ENCODE assay signal across 8 cellular contexts in the genomic region with DNA sequence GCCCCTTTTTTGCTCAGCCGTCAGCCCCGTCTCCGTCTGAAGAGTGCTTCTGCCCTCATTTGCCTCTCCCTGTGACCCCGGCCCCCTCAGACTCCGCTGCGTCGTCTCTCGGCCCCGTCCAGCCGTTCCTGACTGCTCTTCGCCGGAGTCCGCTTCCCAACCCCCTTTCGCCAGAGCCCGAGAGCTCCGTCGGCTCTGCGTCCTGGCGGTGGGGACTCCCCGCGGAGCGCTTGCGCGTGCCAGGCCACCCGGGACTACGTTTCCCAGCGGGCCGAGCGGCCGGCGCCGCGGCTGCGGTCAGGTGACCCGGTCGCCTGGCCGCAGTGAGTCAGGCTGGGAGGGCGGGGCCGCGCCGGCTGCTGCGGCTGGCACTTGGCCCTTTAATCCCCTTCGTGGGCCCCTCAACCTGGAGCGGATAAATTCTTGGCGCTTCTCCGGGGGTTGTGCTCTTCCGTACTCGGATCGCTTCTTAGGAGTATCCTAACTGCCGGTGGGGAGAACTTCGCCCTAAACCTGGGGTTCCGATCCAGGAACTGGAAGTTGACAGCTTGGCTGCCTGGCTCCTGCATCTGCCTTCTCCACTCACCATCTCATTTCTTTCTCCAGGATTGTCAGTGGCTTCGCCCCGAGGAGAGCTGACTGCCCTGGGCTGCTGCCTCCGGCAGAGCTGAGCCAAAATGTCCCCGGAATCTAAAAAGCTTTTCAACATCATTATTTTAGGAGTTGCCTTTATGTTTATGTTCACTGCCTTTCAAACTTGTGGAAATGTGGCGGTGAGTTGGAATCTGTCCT. TPM values are rescaled to one million over a fixed set of nuclear protein-coding genes. Genes with fewer than 3 reads are reported as not detected.
DNase-seq lines count a peak whose midpoint lies in the region; ATAC-seq and TF ChIP-seq lines count a peak whose summit lies in the region.

Gene MFSD11 (plus strand): TSS at position 444 of the 792 bp plus-strand sequence. CDS start 234 bp downstream, at position 678.

- no peaks in the 10 kb centered on the region for H3K9me3 Mint-ChIP-seq in Calu3 (ENCODE audit: low read depth, unreplicated experiment)

- H4K20me1 ChIP-seq in OCI-LY1 (ENCODE audit: insufficient read depth, low read length): no peaks in the 10 kb centered on the region

- H3K36me3 ChIP-seq in OCI-LY1 (ENCODE audit: insufficient read depth, low read length): peaks cover 57% of the 10 kb centered on the region

- peak within 1 kb of the TSS; percentile 93 for H3K4me3 Mint-ChIP-seq in Calu3 (ENCODE audit: low read depth, unreplicated experiment)

- H3K4me1 Mint-ChIP-seq in Calu3 (ENCODE audit: low read depth, unreplicated experiment): peaks cover 24% of the 10 kb centered on the region

- DNase-seq in Calu3: peak; percentile 93
- peak in 75 of 76 experiments; percentile 23 to 98 (median 86) for DNase-seq in HUDEP-2 (lab: John Stamatoyannopoulos, UW; ENCODE audit: unreplicated experiment in 76 of 76)
- DNase-seq in activated T-cell treated with anti-CD3 and anti-CD28 coated beads for 24 hours (ENCODE audit: low read depth): peak; percentile 90
- peak; percentile 93 for DNase-seq in epidermal melanocyte (ENCODE audit: insufficient read length, low spot score)
- DNase-seq in midbrain (lab: John Stamatoyannopoulos, UW): peak; percentile 92
- peak; percentile 90 to 92 for DNase-seq in stimulated activated CD8-positive, alpha-beta memory T cell treated with anti-CD3 and anti-CD28 coated beads, Interleukin-15, amount 100 ng/mL, for 48 hours (ENCODE audit: low read depth in 2 of 2)

- H3K4me1 ChIP-seq in OCI-LY1 (ENCODE audit: insufficient read depth, low read length, severe bottlenecking): peaks cover 55% of the 10 kb centered on the region

- BruUV-seq in Calu3 (replicated peaks; lab: Mats Ljungman, UMichigan): TSS peak; percentile 46

- peak within 1 kb of the TSS; percentile 96 for H3K4me3 ChIP-seq in OCI-LY1 (ENCODE audit: low read depth, low read length, poor library complexity, severe bottlenecking)

- intact Hi-C loops in Calu3 (cut with micrococcal nuclease; ENCODE audit: unreplicated experiment): no loop called here

- H3F3A ChIP-seq in OCI-LY1 (ENCODE audit: insufficient read depth, low read length): peaks cover 19% of the 10 kb centered on the region

- CTCF ChIA-PET in Calu3 (lab: Charles Lee): interaction anchor here (0.6 kb wide), 1 partner anchor 327 kb away, joined by 4 read pairs; no protein-coding TSS in a partner anchor

- no peaks in the 10 kb centered on the region for H3K9me2 ChIP-seq in OCI-LY1 (ENCODE audit: low read depth, low read length)

- H3K27me3 ChIP-seq in OCI-LY1 (ENCODE audit: insufficient read depth, low read length): no peaks in the 10 kb centered on the region

- peak within 1 kb of the TSS; percentile 100 for H3K9ac ChIP-seq in OCI-LY1 (ENCODE audit: low read length)

- peak within 1 kb of the TSS; percentile 95 for H3K4me2 ChIP-seq in OCI-LY1 (ENCODE audit: low read length)

- peak within 1 kb of the TSS; percentile 96 for H3K27ac ChIP-seq in OCI-LY1 (ENCODE audit: low read depth, low read length, poor library complexity, severe bottlenecking)

- H3K9me3 ChIP-seq in OCI-LY1 (ENCODE audit: low read length): no peaks in the 10 kb centered on the region

- no peaks in the 10 kb centered on the region for H3K27me3 Mint-ChIP-seq in Calu3 (ENCODE audit: unreplicated experiment)

- peak within 1 kb of the TSS; percentile 89 for H3K27ac Mint-ChIP-seq in Calu3 (ENCODE audit: unreplicated experiment)

- no peak within 1 kb of the TSS for H2AFZ ChIP-seq in OCI-LY1 (ENCODE audit: low read length)

- H3K36me3 Mint-ChIP-seq in Calu3 (ENCODE audit: insufficient read depth, unreplicated experiment): peaks cover 66% of the 10 kb centered on the region

- TF ChIP-seq CTCF in Calu3 (IDR thresholded peaks at IDR 0.05; ENCODE audit: unreplicated experiment) (no peak), OCI-LY1 (IDR thresholded peaks at IDR 0.05; ENCODE audit: low read length) (no peak)

- H3K79me2 ChIP-seq in OCI-LY1 (ENCODE audit: insufficient read depth, low read length): peaks cover 43% of the 10 kb centered on the region

- ATAC-seq in GM21390 (IDR thresholded peaks at IDR 0.05; ENCODE audit: unreplicated experiment): peak; percentile 51

RNA-seq across cellular contexts. Expression of gene MFSD11, which starts in this region (rescaled TPM):
- 21.4 and 23.9 TPM in 2 replicates for total RNA-seq in Calu3 (2022)

Comparison
In these comparisons a context has a peak if more than half of its experiments do, and no peak if none do; other contexts are left out.
1. Peak in every context shown above with its lines: DNase-seq, ATAC-seq, H3K4me3 ChIP-seq and H3K27ac ChIP-seq.